1 cellular context compared by ENCODE assay signal in the genomic region with DNA sequence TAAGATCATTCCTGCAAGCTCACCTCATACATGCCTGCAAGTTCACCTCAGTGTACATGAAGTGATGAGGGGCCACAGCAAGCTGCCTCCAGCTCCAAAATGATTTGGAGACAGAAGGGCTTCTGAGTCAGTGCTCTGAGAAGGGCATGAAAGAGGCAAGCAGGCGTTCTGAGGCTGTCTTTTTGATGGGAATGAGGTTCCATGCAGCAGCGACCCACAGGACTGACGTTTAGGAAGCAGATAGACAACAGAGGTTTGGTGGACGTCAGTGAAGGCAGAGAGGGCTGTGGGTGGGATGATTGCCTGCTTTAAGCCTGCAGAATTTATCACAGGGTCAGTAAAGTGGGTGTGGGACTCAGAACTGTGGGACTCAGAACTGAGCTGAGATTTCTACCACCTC.
TF ChIP-seq lines count a peak whose summit lies in the region.

No MANE protein-coding gene starts in this region.

TF ChIP-seq in GM23338, 12 proteins besides CTCF, POLR2A, EP300 and RAD21:
- TF ChIP-seq, protein P1, sequence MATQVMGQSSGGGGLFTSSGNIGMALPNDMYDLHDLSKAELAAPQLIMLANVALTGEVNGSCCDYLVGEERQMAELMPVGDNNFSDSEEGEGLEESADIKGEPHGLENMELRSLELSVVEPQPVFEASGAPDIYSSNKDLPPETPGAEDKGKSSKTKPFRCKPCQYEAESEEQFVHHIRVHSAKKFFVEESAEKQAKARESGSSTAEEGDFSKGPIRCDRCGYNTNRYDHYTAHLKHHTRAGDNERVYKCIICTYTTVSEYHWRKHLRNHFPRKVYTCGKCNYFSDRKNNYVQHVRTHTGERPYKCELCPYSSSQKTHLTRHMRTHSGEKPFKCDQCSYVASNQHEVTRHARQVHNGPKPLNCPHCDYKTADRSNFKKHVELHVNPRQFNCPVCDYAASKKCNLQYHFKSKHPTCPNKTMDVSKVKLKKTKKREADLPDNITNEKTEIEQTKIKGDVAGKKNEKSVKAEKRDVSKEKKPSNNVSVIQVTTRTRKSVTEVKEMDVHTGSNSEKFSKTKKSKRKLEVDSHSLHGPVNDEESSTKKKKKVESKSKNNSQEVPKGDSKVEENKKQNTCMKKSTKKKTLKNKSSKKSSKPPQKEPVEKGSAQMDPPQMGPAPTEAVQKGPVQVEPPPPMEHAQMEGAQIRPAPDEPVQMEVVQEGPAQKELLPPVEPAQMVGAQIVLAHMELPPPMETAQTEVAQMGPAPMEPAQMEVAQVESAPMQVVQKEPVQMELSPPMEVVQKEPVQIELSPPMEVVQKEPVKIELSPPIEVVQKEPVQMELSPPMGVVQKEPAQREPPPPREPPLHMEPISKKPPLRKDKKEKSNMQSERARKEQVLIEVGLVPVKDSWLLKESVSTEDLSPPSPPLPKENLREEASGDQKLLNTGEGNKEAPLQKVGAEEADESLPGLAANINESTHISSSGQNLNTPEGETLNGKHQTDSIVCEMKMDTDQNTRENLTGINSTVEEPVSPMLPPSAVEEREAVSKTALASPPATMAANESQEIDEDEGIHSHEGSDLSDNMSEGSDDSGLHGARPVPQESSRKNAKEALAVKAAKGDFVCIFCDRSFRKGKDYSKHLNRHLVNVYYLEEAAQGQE (IDR thresholded peaks at IDR 0.05; ENCODE audit: unreplicated experiment) = no peak
- TF ChIP-seq EZH2 (IDR thresholded peaks at IDR 0.05; ENCODE audit: low read depth, unreplicated experiment) (no peak), JUNB (IDR thresholded peaks at IDR 0.05; ENCODE audit: unreplicated experiment) (no peak), STAT1 (IDR thresholded peaks at IDR 0.05; ENCODE audit: unreplicated experiment) (no peak), NANOG (IDR thresholded peaks at IDR 0.05; ENCODE audit: borderline replicate concordance) (no peak), ZNF114 (CRISPR knock-in tag; IDR thresholded peaks at IDR 0.05) (no peak), POLR2AphosphoS5 (IDR thresholded peaks at IDR 0.05; ENCODE audit: low read depth) (no peak), EZH2phosphoT487 (IDR thresholded peaks at IDR 0.05; ENCODE audit: unreplicated experiment) (no peak)
- TF ChIP-seq, protein P2, sequence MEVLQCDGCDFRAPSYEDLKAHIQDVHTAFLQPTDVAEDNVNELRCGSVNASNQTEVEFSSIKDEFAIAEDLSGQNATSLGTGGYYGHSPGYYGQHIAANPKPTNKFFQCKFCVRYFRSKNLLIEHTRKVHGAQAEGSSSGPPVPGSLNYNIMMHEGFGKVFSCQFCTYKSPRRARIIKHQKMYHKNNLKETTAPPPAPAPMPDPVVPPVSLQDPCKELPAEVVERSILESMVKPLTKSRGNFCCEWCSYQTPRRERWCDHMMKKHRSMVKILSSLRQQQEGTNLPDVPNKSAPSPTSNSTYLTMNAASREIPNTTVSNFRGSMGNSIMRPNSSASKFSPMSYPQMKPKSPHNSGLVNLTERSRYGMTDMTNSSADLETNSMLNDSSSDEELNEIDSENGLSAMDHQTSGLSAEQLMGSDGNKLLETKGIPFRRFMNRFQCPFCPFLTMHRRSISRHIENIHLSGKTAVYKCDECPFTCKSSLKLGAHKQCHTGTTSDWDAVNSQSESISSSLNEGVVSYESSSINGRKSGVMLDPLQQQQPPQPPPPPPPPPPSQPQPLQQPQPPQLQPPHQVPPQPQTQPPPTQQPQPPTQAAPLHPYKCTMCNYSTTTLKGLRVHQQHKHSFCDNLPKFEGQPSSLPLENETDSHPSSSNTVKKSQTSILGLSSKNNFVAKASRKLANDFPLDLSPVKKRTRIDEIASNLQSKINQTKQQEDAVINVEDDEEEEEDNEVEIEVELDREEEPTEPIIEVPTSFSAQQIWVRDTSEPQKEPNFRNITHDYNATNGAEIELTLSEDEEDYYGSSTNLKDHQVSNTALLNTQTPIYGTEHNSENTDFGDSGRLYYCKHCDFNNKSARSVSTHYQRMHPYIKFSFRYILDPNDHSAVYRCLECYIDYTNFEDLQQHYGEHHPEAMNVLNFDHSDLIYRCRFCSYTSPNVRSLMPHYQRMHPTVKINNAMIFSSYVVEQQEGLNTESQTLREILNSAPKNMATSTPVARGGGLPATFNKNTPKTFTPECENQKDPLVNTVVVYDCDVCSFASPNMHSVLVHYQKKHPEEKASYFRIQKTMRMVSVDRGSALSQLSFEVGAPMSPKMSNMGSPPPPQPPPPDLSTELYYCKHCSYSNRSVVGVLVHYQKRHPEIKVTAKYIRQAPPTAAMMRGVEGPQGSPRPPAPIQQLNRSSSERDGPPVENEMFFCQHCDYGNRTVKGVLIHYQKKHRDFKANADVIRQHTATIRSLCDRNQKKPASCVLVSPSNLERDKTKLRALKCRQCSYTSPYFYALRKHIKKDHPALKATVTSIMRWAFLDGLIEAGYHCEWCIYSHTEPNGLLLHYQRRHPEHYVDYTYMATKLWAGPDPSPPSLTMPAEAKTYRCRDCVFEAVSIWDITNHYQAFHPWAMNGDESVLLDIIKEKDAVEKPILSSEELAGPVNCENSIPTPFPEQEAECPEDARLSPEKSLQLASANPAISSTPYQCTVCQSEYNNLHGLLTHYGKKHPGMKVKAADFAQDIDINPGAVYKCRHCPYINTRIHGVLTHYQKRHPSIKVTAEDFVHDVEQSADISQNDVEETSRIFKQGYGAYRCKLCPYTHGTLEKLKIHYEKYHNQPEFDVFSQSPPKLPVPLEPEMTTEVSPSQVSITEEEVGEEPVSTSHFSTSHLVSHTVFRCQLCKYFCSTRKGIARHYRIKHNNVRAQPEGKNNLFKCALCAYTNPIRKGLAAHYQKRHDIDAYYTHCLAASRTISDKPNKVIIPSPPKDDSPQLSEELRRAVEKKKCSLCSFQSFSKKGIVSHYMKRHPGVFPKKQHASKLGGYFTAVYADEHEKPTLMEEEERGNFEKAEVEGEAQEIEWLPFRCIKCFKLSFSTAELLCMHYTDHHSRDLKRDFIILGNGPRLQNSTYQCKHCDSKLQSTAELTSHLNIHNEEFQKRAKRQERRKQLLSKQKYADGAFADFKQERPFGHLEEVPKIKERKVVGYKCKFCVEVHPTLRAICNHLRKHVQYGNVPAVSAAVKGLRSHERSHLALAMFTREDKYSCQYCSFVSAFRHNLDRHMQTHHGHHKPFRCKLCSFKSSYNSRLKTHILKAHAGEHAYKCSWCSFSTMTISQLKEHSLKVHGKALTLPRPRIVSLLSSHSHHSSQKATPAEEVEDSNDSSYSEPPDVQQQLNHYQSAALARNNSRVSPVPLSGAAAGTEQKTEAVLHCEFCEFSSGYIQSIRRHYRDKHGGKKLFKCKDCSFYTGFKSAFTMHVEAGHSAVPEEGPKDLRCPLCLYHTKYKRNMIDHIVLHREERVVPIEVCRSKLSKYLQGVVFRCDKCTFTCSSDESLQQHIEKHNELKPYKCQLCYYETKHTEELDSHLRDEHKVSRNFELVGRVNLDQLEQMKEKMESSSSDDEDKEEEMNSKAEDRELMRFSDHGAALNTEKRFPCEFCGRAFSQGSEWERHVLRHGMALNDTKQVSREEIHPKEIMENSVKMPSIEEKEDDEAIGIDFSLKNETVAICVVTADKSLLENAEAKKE (CRISPR knock-in tag; IDR thresholded peaks at IDR 0.05) = no peak
- TF ChIP-seq, protein P3, sequence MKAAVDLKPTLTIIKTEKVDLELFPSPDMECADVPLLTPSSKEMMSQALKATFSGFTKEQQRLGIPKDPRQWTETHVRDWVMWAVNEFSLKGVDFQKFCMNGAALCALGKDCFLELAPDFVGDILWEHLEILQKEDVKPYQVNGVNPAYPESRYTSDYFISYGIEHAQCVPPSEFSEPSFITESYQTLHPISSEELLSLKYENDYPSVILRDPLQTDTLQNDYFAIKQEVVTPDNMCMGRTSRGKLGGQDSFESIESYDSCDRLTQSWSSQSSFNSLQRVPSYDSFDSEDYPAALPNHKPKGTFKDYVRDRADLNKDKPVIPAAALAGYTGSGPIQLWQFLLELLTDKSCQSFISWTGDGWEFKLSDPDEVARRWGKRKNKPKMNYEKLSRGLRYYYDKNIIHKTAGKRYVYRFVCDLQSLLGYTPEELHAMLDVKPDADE (IDR thresholded peaks at IDR 0.05) = no peak
